In genomic region chr1:2049517-2050481, GRCh38 we compare ENCODE assay signal across 8 cellular contexts. TPM values are rescaled to one million over a fixed set of nuclear protein-coding genes. Genes with fewer than 3 reads are reported as not detected.
DNase-seq lines count a peak whose midpoint lies in the region; ATAC-seq and TF ChIP-seq lines count a peak whose summit lies in the region.

Gene PRKCZ (plus strand): TSS chr1:2050411. CDS start chr1:2050631, 220 bp downstream.

- H3K9me3 ChIP-seq in CD4-positive, alpha-beta T cell (ENCODE audit: control insufficient read depth, low read length), result no peaks in the 10 kb centered on the region

- peaks cover 9% of the 10 kb centered on the region for H3K27me3 ChIP-seq in CD4-positive, alpha-beta T cell (ENCODE audit: control insufficient read depth, insufficient read depth, low read length)
- peaks cover 0 to 51% (median 35%) of the 10 kb centered on the region in 45 donors for H3K27me3 ChIP-seq in dorsolateral prefrontal cortex

- no peak for TF ChIP-seq CTCF in CD4-positive, alpha-beta T cell (IDR thresholded peaks at IDR 0.05)
- TF ChIP-seq CTCF in dorsolateral prefrontal cortex (IDR thresholded peaks at IDR 0.05 in 54 of 56, conservative IDR thresholded peaks at IDR 0.05 in 2 of 56; ENCODE audit: low read depth in 1 of 56, partially characterized antibody in 56 of 56), result peak in 1 of 56 donors; percentile 16

- POLR2A ChIA-PET in CD4-positive, alpha-beta T cell (lab: Charles Lee), result no interaction called here

- H3K27me3 Mint-ChIP-seq in CD4-positive, alpha-beta T cell, result peaks cover 16% of the 10 kb centered on the region
- H3K27me3 Mint-ChIP-seq in memory B cell, result peaks cover 12% of the 10 kb centered on the region

- CTCF ChIA-PET in CD4-positive, alpha-beta T cell (lab: Charles Lee), result no interaction called here

- H3K27ac ChIP-seq in CD4-positive, alpha-beta T cell (ENCODE audit: low read depth, low read length), result no peak within 1 kb of the TSS
- H3K27ac ChIP-seq in dorsolateral prefrontal cortex, result peak within 1 kb of the TSS in 1 of 59 donors; percentile 70

- DNase-seq in CD4-positive, alpha-beta T cell, result peak; percentile 86 to 98 (median 94)
- DNase-seq in NCI-H2171 treated with DMSO at 0.1 percent for 48 hours (lab: John Stamatoyannopoulos, UW) (peak; percentile 85), dorsolateral prefrontal cortex (peak in 1 of 10 donors; percentile 97), memory B cell (ENCODE audit: low spot score in 2 of 2) (peak; percentile 94 to 96)
- peak; percentile 92 to 93 for DNase-seq in activated CD4-positive, alpha-beta T cell treated with anti-CD3 and anti-CD28 coated beads, Interleukin-2, amount 50 U/mL, for 4 hours
- peak; percentile 85 to 91 for DNase-seq in stimulated activated CD8-positive, alpha-beta memory T cell treated with anti-CD3 and anti-CD28 coated beads, Interleukin-2, amount 100 ng/mL, for 1 hour (ENCODE audit: low read depth in 2 of 2)

- H3K4me3 ChIP-seq in dorsolateral prefrontal cortex, result peak within 1 kb of the TSS in 57 of 59 donors; percentile 8 to 64 (median 47)

- H3K9me3 Mint-ChIP-seq in CD4-positive, alpha-beta T cell, result no peaks in the 10 kb centered on the region
- H3K9me3 Mint-ChIP-seq in memory B cell, result no peaks in the 10 kb centered on the region

- intact Hi-C loops in CD4-positive, alpha-beta T cell (cut with DNase I, micrococcal nuclease), result loop anchor here in 1 of 2 experiments (5.0 kb wide), 2 partner anchors 83 to 593 kb away; no protein-coding TSS in a partner anchor
- intact Hi-C loops in dorsolateral prefrontal cortex (cut with DNase I), result loop anchor here (2.0 to 5.0 kb wide), 2 partner anchors 91 to 107 kb away; no protein-coding TSS in a partner anchor

- peak; percentile 98 for ATAC-seq in CD4-positive, alpha-beta T cell (ENCODE audit: poor library complexity)
- ATAC-seq in GM21737 (IDR thresholded peaks at IDR 0.05; ENCODE audit: unreplicated experiment) (peak; percentile 51), memory B cell (ENCODE audit: low read depth) (peak; percentile 93), GM18868 (IDR thresholded peaks at IDR 0.05; ENCODE audit: unreplicated experiment) (no peak)

- peak within 1 kb of the TSS; percentile 64 for H3K27ac Mint-ChIP-seq in CD4-positive, alpha-beta T cell
- peak within 1 kb of the TSS; percentile 35 for H3K27ac Mint-ChIP-seq in memory B cell

- H3K4me1 Mint-ChIP-seq in CD4-positive, alpha-beta T cell (ENCODE audit: low read depth), result peaks cover 24% of the 10 kb centered on the region
- peaks cover 25% of the 10 kb centered on the region for H3K4me1 Mint-ChIP-seq in memory B cell

- H3K36me3 Mint-ChIP-seq in CD4-positive, alpha-beta T cell (ENCODE audit: low read depth), result peaks cover 5% of the 10 kb centered on the region
- H3K36me3 Mint-ChIP-seq in memory B cell, result no peaks in the 10 kb centered on the region

- peak within 1 kb of the TSS; percentile 84 for H3K4me3 Mint-ChIP-seq in CD4-positive, alpha-beta T cell
- H3K4me3 Mint-ChIP-seq in memory B cell, result peak within 1 kb of the TSS; percentile 87

RNA-seq across cellular contexts. Expression of gene PRKCZ, which starts in this region (rescaled TPM):
- total RNA-seq in CD4-positive, alpha-beta T cell, result 10 to 100 TPM; 17.8 to 19.0 TPM
- total RNA-seq in dorsolateral prefrontal cortex, result 100 to 1,000 TPM; 113 to 225 (median 176) TPM

Comparison
In these comparisons a context has a peak if more than half of its experiments do, and no peak if none do; other contexts are left out.
1. RNA of gene PRKCZ (total RNA-seq): 113 to 225 TPM in dorsolateral prefrontal cortex; 17.8 to 19.0 TPM in CD4-positive, alpha-beta T cell; every median in the first group is over 4 times any median in the second.